8 cellular contexts compared by ENCODE assay signal in genomic region chr6:31739639-31740396, GRCh38. TPM values are rescaled to one million over a fixed set of nuclear protein-coding genes. Genes with fewer than 3 reads are reported as not detected.
DNase-seq lines count a peak whose midpoint lies in the region; ATAC-seq and TF ChIP-seq lines count a peak whose summit lies in the region.

MSH5 (plus strand) TSS chr6:31740005; CDS start chr6:31740467, 462 bp downstream.

- peak; percentile 56 for ATAC-seq in GM21619 (IDR thresholded peaks at IDR 0.05; ENCODE audit: unreplicated experiment)

- TF ChIP-seq POLR2A in Peyer's patch (IDR thresholded peaks at IDR 0.05) (peak; percentile 32 to 61), esophagus squamous epithelium (IDR thresholded peaks at IDR 0.05) (peak in 2 of 4 donors; percentile 31 to 83)

- 0 to 2% methylated on average over 9 to 13 of the region's 58 CpGs for WGBS in esophagus squamous epithelium, 2 donors

- DNase-seq in DMS53 (lab: John Stamatoyannopoulos, UW) (peak; percentile 100), Peyer's patch (peak; percentile 94 to 99 (median 99)), esophagus squamous epithelium (lab: John Stamatoyannopoulos, UW) (peak; percentile 90), myocyte (ENCODE audit: low read depth) (peak; percentile 99)
- DNase-seq in Jurkat, Clone E6-1 (ENCODE audit: low read depth, low spot score), result peak; percentile 99
- DNase-seq in activated T-cell treated with anti-CD3 and anti-CD28 coated beads, Interleukin-2, amount 50 U/mL, for 48 hours, result peak; percentile 97 to 98
- DNase-seq in stimulated activated CD8-positive, alpha-beta memory T cell treated with anti-CD3 and anti-CD28 coated beads, Interleukin-7, amount 100 ng/mL, for 4 hours (ENCODE audit: low read depth in 2 of 2), result peak; percentile 92

- intact Hi-C loops in esophagus squamous epithelium (cut with DNase I), result loop anchor here (10.0 kb wide), 1 partner anchor 95 kb away; no protein-coding TSS in a partner anchor

- peak in 1 of 6 experiments; percentile 7 for TF ChIP-seq CTCF in Peyer's patch (IDR thresholded peaks at IDR 0.05)
- TF ChIP-seq CTCF in esophagus squamous epithelium (IDR thresholded peaks at IDR 0.05), result peak in 2 of 6 experiments; percentile 1 to 3

- no peaks in the 10 kb centered on the region for H3K9me3 ChIP-seq in Peyer's patch
- no peaks in the 10 kb centered on the region for H3K9me3 ChIP-seq in esophagus squamous epithelium

- H3K4me1 ChIP-seq in Peyer's patch (peaks cover 9 to 37% (median 33%) of the 10 kb centered on the region in 4 donors), esophagus squamous epithelium (peaks cover 27 to 45% (median 36%) of the 10 kb centered on the region in 3 donors)

- no peaks in the 10 kb centered on the region for H3K36me3 ChIP-seq in Peyer's patch
- H3K36me3 ChIP-seq in esophagus squamous epithelium, result no peaks in the 10 kb centered on the region

- peak within 1 kb of the TSS; percentile 98 for H3K4me3 ChIP-seq in Jurkat, Clone E6-1 (ENCODE audit: low read length)
- peak within 1 kb of the TSS; percentile 63 to 91 (median 70) for H3K4me3 ChIP-seq in Peyer's patch
- peak within 1 kb of the TSS; percentile 56 to 81 (median 72) for H3K4me3 ChIP-seq in esophagus squamous epithelium

- no peaks in the 10 kb centered on the region for H3K27me3 ChIP-seq in Peyer's patch
- no peaks in the 10 kb centered on the region for H3K27me3 ChIP-seq in esophagus squamous epithelium

- H3K27ac ChIP-seq in Peyer's patch, result peak within 1 kb of the TSS; percentile 84 to 96 (median 94)
- peak within 1 kb of the TSS; percentile 94 to 99 (median 98) for H3K27ac ChIP-seq in esophagus squamous epithelium

RNA-seq across cellular contexts. Expression of gene MSH5, which starts in this region (rescaled TPM):
- 109 TPM for polyA plus RNA-seq in Jurkat, Clone E6-1 (2012; ENCODE audit: insufficient read depth, insufficient read length)
- total RNA-seq in Peyer's patch (10 to 100 TPM; 21.4 to 72.6 (median 46.1) TPM), esophagus squamous epithelium (1 to 10 TPM; 2.3 to 7.9 (median 6.8) TPM), myocyte (7.4 and 8.4 TPM in 2 replicates)
- 9.1 TPM for polyA plus RNA-seq in myocyte (2012)

Comparison
In these comparisons a context has a peak if more than half of its experiments do, and no peak if none do; other contexts are left out.
1. Peak in every context shown above with its lines: DNase-seq, ATAC-seq, H3K4me3 ChIP-seq and H3K27ac ChIP-seq.